Comparison of ENCODE assay signal across 8 cellular contexts in the genomic region with DNA sequence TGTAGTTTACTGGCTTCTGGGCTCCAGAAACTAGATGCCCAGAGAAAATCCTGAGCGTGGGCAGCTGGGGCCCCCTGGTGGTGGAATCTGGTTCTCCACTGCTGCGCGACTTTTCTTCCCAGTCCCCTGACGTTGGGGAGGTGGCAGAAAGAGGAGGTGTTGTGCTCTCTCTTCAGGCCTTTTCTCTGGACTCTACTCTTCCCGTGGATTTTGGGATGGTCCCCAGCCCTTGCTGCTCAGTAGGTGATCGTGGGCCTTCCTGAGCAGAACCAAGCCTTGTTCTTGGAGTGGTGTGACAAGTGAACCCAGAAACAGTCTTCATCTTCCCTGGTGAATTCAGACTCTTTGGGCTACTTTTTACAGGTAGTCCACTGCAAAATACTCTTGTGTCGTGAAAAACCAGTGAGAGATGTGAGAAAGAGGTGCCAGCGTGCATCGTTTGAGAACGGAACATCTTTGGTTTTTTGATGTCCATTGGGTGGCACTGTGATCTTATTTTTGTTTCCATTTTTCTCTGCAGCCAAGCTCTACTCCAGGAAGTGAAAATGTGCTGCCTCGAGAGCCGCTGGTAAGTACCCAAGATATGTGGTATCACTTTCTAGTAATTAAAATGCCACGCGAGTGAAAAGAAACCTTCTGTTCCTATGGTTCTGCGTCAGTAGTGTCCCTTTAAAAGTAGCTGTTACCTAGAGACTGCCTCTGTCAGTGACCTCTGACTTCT.
DNase-seq lines count a peak whose midpoint lies in the region; ATAC-seq and TF ChIP-seq lines count a peak whose summit lies in the region.

No MANE protein-coding gene starts in this region.

- peaks cover 6% of the 10 kb centered on the region for H3K36me3 ChIP-seq in muscle layer of colon (ENCODE audit: insufficient read depth, low read length)

- no peaks in the 10 kb centered on the region for H3K9me3 ChIP-seq in muscle layer of colon (ENCODE audit: low read length)

- no peak overlapping the region for H3K4me3 ChIP-seq in HL-60 (replicated peaks; ENCODE audit: insufficient read depth, low read length)
- peak overlapping the region in 1 of 2 donors; percentile 63 for H3K4me3 ChIP-seq in muscle layer of colon (ENCODE audit: low read depth in 1 of 2, low read length in 2 of 2)

- H3K9ac ChIP-seq in muscle layer of colon (ENCODE audit: low read length): peak overlapping the region; percentile 3

- H3K27ac ChIP-seq in HL-60 (replicated peaks) (no peak overlapping the region), epithelial cell of prostate (peak overlapping the region; percentile 94), muscle layer of colon (ENCODE audit: low read depth, low read length) (peak overlapping the region; percentile 30)

- peak; percentile 73 for DNase-seq in COLO829 (ENCODE audit: low spot score)
- peak; percentile 44 to 75 for DNase-seq in HL-60 (ENCODE audit: low read depth in 1 of 2, low spot score in 1 of 2)
- peak; percentile 52 for DNase-seq in NOMO-1 treated with dmso at 0.1 percent for 144 hours (lab: John Stamatoyannopoulos, UW; ENCODE audit: unreplicated experiment)
- peak; percentile 51 for DNase-seq in activated CD8-positive, alpha-beta memory T cell treated with anti-CD3 and anti-CD28 coated beads, Interleukin-2, amount 50 U/mL, for 24 hours (ENCODE audit: extremely low read depth)
- peak; percentile 54 for DNase-seq in epithelial cell of prostate (ENCODE audit: low read depth, low spot score)
- DNase-seq in stimulated activated CD8-positive, alpha-beta memory T cell treated with anti-CD3 and anti-CD28 coated beads, Interleukin-4, amount 100 ng/mL, for 48 hours: peak; percentile 94

- H3K27me3 ChIP-seq in HL-60 (ENCODE audit: insufficient read depth, poor library complexity, severe bottlenecking) (no peaks in the 10 kb centered on the region), muscle layer of colon (ENCODE audit: control insufficient read depth in 1 of 2, insufficient read depth in 2 of 2, low read length in 2 of 2) (no peaks in the 10 kb centered on the region)

- peaks cover 13% of the 10 kb centered on the region for H3K4me1 ChIP-seq in muscle layer of colon (ENCODE audit: insufficient read depth, low read length)

- ATAC-seq in GM19467 (IDR thresholded peaks at IDR 0.05; ENCODE audit: unreplicated experiment): peak; percentile 68

- peak; percentile 88 for TF ChIP-seq CTCF in HL-60 (IDR thresholded peaks at IDR 0.05; ENCODE audit: insufficient read depth, low read length)
